In genomic region chr10:3759397-3759796, GRCh38 we compare ENCODE assay signal across 23 cellular contexts. TPM values are rescaled to one million over a fixed set of nuclear protein-coding genes. Genes with fewer than 3 reads are reported as not detected.
DNase-seq lines count a peak whose midpoint lies in the region; ATAC-seq and TF ChIP-seq lines count a peak whose summit lies in the region.
"Had no signal": no experiment of that assay in that cellular context is flagged by ENCODE, and none has a peak within 500 bp of the region (broad histone marks: within the 10 kb centered on the region; RNA-seq: fewer than 3 reads in every experiment).

No MANE protein-coding gene starts in this region.

- peak overlapping the region; percentile 28 for H3K4me3 Mint-ChIP-seq in activated CD4-positive, alpha-beta T cell treated with anti-CD3 and anti-CD28 coated beads, Interleukin-2, amount 10 ng/mL, durations not matched to agents 24 days and 14 days
- no peak overlapping the region for H3K4me3 Mint-ChIP-seq in IgD-negative memory B cell
- H3K4me3 Mint-ChIP-seq in activated naive CD8-positive, alpha-beta T cell treated with anti-CD3 and anti-CD28 coated beads for 36 hours = no peak overlapping the region
- H3K4me3 Mint-ChIP-seq in natural killer cell = no peak overlapping the region
- peak overlapping the region in 1 of 8 donors; percentile 52 for H3K4me3 Mint-ChIP-seq in CD4-positive, alpha-beta memory T cell

- peaks cover 10% of the 10 kb centered on the region for H3K36me3 Mint-ChIP-seq in activated CD4-positive, alpha-beta T cell treated with anti-CD3 and anti-CD28 coated beads, Interleukin-2, amount 10 ng/mL, durations not matched to agents 24 days and 14 days (ENCODE audit: low read depth)
- H3K36me3 Mint-ChIP-seq in IgD-negative memory B cell (peaks cover 13% of the 10 kb centered on the region), natural killer cell (no peaks in the 10 kb centered on the region)
- H3K36me3 Mint-ChIP-seq in activated naive CD8-positive, alpha-beta T cell treated with anti-CD3 and anti-CD28 coated beads for 36 hours = peaks cover 10% of the 10 kb centered on the region
- H3K36me3 Mint-ChIP-seq in CD4-positive, alpha-beta memory T cell = no peaks in the 10 kb centered on the region

- no peak overlapping the region for H3K27ac ChIP-seq in CD4-positive, alpha-beta memory T cell (ENCODE audit: low read depth, low read length)
- no peak overlapping the region for H3K27ac ChIP-seq in gastrocnemius medialis
- H3K27ac ChIP-seq: body of pancreas, uterus had no signal

- POLR2A ChIA-PET in CD4-positive, alpha-beta memory T cell (lab: Charles Lee; ENCODE audit: partially characterized antibody) = interaction anchor here (2.0 to 6.8 kb wide), 3 partner anchors 16 to 115 kb away, joined by 8 to 121 read pairs (median 92); partner anchors contain the start of gene KLF6

- H3K4me1 ChIP-seq in CD4-positive, alpha-beta memory T cell (ENCODE audit: insufficient read depth, low read length) = peaks cover 96% of the 10 kb centered on the region
- H3K4me1 ChIP-seq in gastrocnemius medialis = peaks cover 0 to 5% of the 10 kb centered on the region in 2 donors
- H3K4me1 ChIP-seq: body of pancreas, uterus had no signal

- TF ChIP-seq CTCF in natural killer cell (IDR thresholded peaks at IDR 0.05) (no peak), gastrocnemius medialis (IDR thresholded peaks at IDR 0.05 in 4 of 5, conservative IDR thresholded peaks at IDR 0.05 in 1 of 5) (no peak)

- H3K27me3 Mint-ChIP-seq in activated CD4-positive, alpha-beta T cell treated with anti-CD3 and anti-CD28 coated beads, Interleukin-2, amount 10 ng/mL, durations not matched to agents 24 days and 14 days = no peaks in the 10 kb centered on the region
- H3K27me3 Mint-ChIP-seq in IgD-negative memory B cell (no peaks in the 10 kb centered on the region), natural killer cell (ENCODE audit: low read depth in 2 of 2) (no peaks in the 10 kb centered on the region)
- H3K27me3 Mint-ChIP-seq in activated naive CD8-positive, alpha-beta T cell treated with anti-CD3 and anti-CD28 coated beads for 36 hours = peaks cover 4% of the 10 kb centered on the region
- no peaks in the 10 kb centered on the region for H3K27me3 Mint-ChIP-seq in CD4-positive, alpha-beta memory T cell

- H3K36me3 ChIP-seq in CD4-positive, alpha-beta memory T cell (ENCODE audit: insufficient read depth, low read length) = no peaks in the 10 kb centered on the region
- H3K36me3 ChIP-seq in gastrocnemius medialis = no peaks in the 10 kb centered on the region
- H3K36me3 ChIP-seq: uterus had no signal

- H3K4me1 Mint-ChIP-seq in activated CD4-positive, alpha-beta T cell treated with anti-CD3 and anti-CD28 coated beads, Interleukin-2, amount 10 ng/mL, durations not matched to agents 24 days and 14 days = peaks cover 85% of the 10 kb centered on the region
- H3K4me1 Mint-ChIP-seq in IgD-negative memory B cell = peaks cover 28 to 37% (median 30%) of the 10 kb centered on the region in 3 donors
- peaks cover 80% of the 10 kb centered on the region for H3K4me1 Mint-ChIP-seq in activated naive CD8-positive, alpha-beta T cell treated with anti-CD3 and anti-CD28 coated beads for 36 hours
- H3K4me1 Mint-ChIP-seq in natural killer cell = peaks cover 26 to 46% of the 10 kb centered on the region in 2 donors
- H3K4me1 Mint-ChIP-seq in CD4-positive, alpha-beta memory T cell = peaks cover 48 to 94% (median 73%) of the 10 kb centered on the region in 4 donors

- peaks cover 8% of the 10 kb centered on the region for H3K9me3 Mint-ChIP-seq in activated CD4-positive, alpha-beta T cell treated with anti-CD3 and anti-CD28 coated beads, Interleukin-2, amount 10 ng/mL, durations not matched to agents 24 days and 14 days
- H3K9me3 Mint-ChIP-seq in IgD-negative memory B cell (peaks cover 2 to 13% (median 8%) of the 10 kb centered on the region in 3 donors), natural killer cell (no peaks in the 10 kb centered on the region)
- peaks cover 6% of the 10 kb centered on the region for H3K9me3 Mint-ChIP-seq in activated naive CD8-positive, alpha-beta T cell treated with anti-CD3 and anti-CD28 coated beads for 36 hours
- H3K9me3 Mint-ChIP-seq in CD4-positive, alpha-beta memory T cell = peaks cover 0 to 5% (median 0%) of the 10 kb centered on the region in 8 donors

- no peak for ATAC-seq in natural killer cell
- no peak for ATAC-seq in gastrocnemius medialis
- ATAC-seq in left ventricle myocardium superior = no peak
- ATAC-seq: body of pancreas, HCT116, left colon had no signal

- no peak overlapping the region for H3K4me3 ChIP-seq in CD4-positive, alpha-beta memory T cell (ENCODE audit: low read length in 2 of 2)
- no peak overlapping the region for H3K4me3 ChIP-seq in gastrocnemius medialis
- H3K4me3 ChIP-seq: body of pancreas, skin epidermis, uterus had no signal

- no peak for DNase-seq in activated CD4-positive, alpha-beta T cell treated with anti-CD3 and anti-CD28 coated beads, Interleukin-2, amount 10 ng/mL, durations not matched to agents 24 days and 14 days
- DNase-seq in activated CD4-positive, alpha-beta T cell treated with anti-CD3 and anti-CD28 coated beads for 4 hours = no peak
- DNase-seq in activated naive CD8-positive, alpha-beta T cell treated with anti-CD3 and anti-CD28 coated beads for 36 hours = no peak
- no peak for DNase-seq in natural killer cell
- DNase-seq in CD4-positive, alpha-beta memory T cell = no peak
- no peak for DNase-seq in gastrocnemius medialis
- DNase-seq in left ventricle myocardium superior = no peak
- DNase-seq: AML-193; body of pancreas; DND-41; effector CD4-positive, alpha-beta T cell; left colon; mesendoderm; NCI-H1048; NCI-H187; NCI-H69; occipital lobe; SK-N-SH; T1000; uterus had no signal

- H3K27me3 ChIP-seq in CD4-positive, alpha-beta memory T cell (ENCODE audit: insufficient read depth, low read length) = no peaks in the 10 kb centered on the region
- H3K27me3 ChIP-seq in gastrocnemius medialis = no peaks in the 10 kb centered on the region
- H3K27me3 ChIP-seq: body of pancreas, uterus had no signal

- peak overlapping the region; percentile 100 for H3K27ac Mint-ChIP-seq in activated CD4-positive, alpha-beta T cell treated with anti-CD3 and anti-CD28 coated beads, Interleukin-2, amount 10 ng/mL, durations not matched to agents 24 days and 14 days
- H3K27ac Mint-ChIP-seq in IgD-negative memory B cell = peak overlapping the region in 2 of 3 donors; percentile 6 to 85
- H3K27ac Mint-ChIP-seq in activated naive CD8-positive, alpha-beta T cell treated with anti-CD3 and anti-CD28 coated beads for 36 hours = peak overlapping the region; percentile 99
- H3K27ac Mint-ChIP-seq in natural killer cell = peak overlapping the region; percentile 91 to 95
- peak overlapping the region in 3 of 7 donors; percentile 17 to 98 (median 63) for H3K27ac Mint-ChIP-seq in CD4-positive, alpha-beta memory T cell

- no peaks in the 10 kb centered on the region for H3K9me3 ChIP-seq in CD4-positive, alpha-beta memory T cell (ENCODE audit: control insufficient read depth in 1 of 2, low read length in 2 of 2)
- no peaks in the 10 kb centered on the region for H3K9me3 ChIP-seq in gastrocnemius medialis
- H3K9me3 ChIP-seq: body of pancreas, SK-N-SH, uterus had no signal

- intact Hi-C loops in activated CD4-positive, alpha-beta T cell treated with anti-CD3 and anti-CD28 coated beads, Interleukin-2, amount 10 ng/mL, durations not matched to agents 24 days and 14 days (cut with micrococcal nuclease) = loop anchor here (2.0 to 5.0 kb wide), 5 partner anchors 72 to 292 kb away; no protein-coding TSS in a partner anchor
- intact Hi-C loops in natural killer cell (cut with micrococcal nuclease) = loop anchor here (2.0 to 5.0 kb wide), 2 partner anchors 17 to 532 kb away; no protein-coding TSS in a partner anchor
- intact Hi-C loops in CD4-positive, alpha-beta memory T cell (cut with micrococcal nuclease) = loop anchor here (5.0 kb wide), 1 partner anchor 92 kb away; no protein-coding TSS in a partner anchor
- intact Hi-C loops in gastrocnemius medialis (cut with DNase I; ENCODE audit: low total_unique reads) = no loop called here
- intact Hi-C loops in left ventricle myocardium superior (cut with micrococcal nuclease) = no loop called here

- TF ChIP-seq POLR2A in gastrocnemius medialis (IDR thresholded peaks at IDR 0.05) = no peak

- CTCF ChIA-PET in CD4-positive, alpha-beta memory T cell (lab: Charles Lee; ENCODE audit: partially characterized antibody) = interaction anchor here (0.8 to 1.8 kb wide), 2 partner anchors 16 to 23 kb away, joined by 3 to 6 read pairs; no protein-coding TSS in a partner anchor

- in situ Hi-C loops in gastrocnemius medialis (cut with MboI; ENCODE audit: low sequenced_read_pairs in 4 of 4) = no loop called here

RNA-seq across cellular contexts. Expression of gene KLF6, which starts 25.6 kb away (rescaled TPM):
- total RNA-seq in activated CD4-positive, alpha-beta T cell treated with anti-CD3 and anti-CD28 coated beads, Interleukin-2, amount 10 ng/mL, durations not matched to agents 24 days and 14 days = 116 and 127 TPM in 2 replicates
- polyA plus RNA-seq in IgD-negative memory B cell = 1,101 TPM
- 100 to 1,000 TPM; 117 to 125 TPM for total RNA-seq in activated naive CD8-positive, alpha-beta T cell treated with anti-CD3 and anti-CD28 coated beads for 36 hours
- 1,000 to 10,000 TPM; 1,044 to 1,768 (median 1,056) TPM for total RNA-seq in natural killer cell
- 100 to 1,000 TPM; 291 to 311 TPM for total RNA-seq in CD4-positive, alpha-beta memory T cell
- 100 to 1,000 TPM; 814 to 865 TPM for polyA plus RNA-seq in CD4-positive, alpha-beta memory T cell
- total RNA-seq in gastrocnemius medialis = 10 to 100 TPM; 23.3 to 84.7 (median 49.8) TPM
- 62.0 TPM for total RNA-seq in left ventricle myocardium superior

Comparison
In these comparisons a context has a peak if more than half of its experiments do, and no peak if none do; other contexts are left out.
1. intact Hi-C loops: an anchor here in activated CD4-positive, alpha-beta T cell treated with anti-CD3 and anti-CD28 coated beads, Interleukin-2, amount 10 ng/mL, durations not matched to agents 24 days and 14 days (2.0 to 5.0 kb wide), natural killer cell (2.0 to 5.0 kb wide) and CD4-positive, alpha-beta memory T cell (5.0 kb wide); none called in gastrocnemius medialis and left ventricle myocardium superior.